Comparison of ENCODE assay signal across 1 cellular context in genomic region chr5:160399402-160400353, GRCh38.
TF ChIP-seq lines count a peak whose summit lies in the region.

Gene FAM200C (minus strand): TSS chr5:160400054. CDS start chr5:160395490, 4,564 bp downstream.

TF ChIP-seq in K562, 482 proteins besides CTCF, POLR2A, EP300 and RAD21 (continued from another document and continues in another):
- TF ChIP-seq, protein P1, sequence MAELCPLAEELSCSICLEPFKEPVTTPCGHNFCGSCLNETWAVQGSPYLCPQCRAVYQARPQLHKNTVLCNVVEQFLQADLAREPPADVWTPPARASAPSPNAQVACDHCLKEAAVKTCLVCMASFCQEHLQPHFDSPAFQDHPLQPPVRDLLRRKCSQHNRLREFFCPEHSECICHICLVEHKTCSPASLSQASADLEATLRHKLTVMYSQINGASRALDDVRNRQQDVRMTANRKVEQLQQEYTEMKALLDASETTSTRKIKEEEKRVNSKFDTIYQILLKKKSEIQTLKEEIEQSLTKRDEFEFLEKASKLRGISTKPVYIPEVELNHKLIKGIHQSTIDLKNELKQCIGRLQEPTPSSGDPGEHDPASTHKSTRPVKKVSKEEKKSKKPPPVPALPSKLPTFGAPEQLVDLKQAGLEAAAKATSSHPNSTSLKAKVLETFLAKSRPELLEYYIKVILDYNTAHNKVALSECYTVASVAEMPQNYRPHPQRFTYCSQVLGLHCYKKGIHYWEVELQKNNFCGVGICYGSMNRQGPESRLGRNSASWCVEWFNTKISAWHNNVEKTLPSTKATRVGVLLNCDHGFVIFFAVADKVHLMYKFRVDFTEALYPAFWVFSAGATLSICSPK (IDR thresholded peaks at IDR 0.05; ENCODE audit: borderline replicate concordance): no peak
- TF ChIP-seq CBFB (CRISPR knock-in tag; IDR thresholded peaks at IDR 0.05) (no peak), MED1 (CRISPR knock-in tag; IDR thresholded peaks at IDR 0.05; ENCODE audit: borderline replicate concordance) (no peak), POLR2G (IDR thresholded peaks at IDR 0.05; ENCODE audit: low read depth, low read length) (peak; percentile 94), TOE1 (IDR thresholded peaks at IDR 0.05; ENCODE audit: borderline replicate concordance) (no peak), TOE1 (CRISPR knock-in tag; IDR thresholded peaks at IDR 0.05; ENCODE audit: borderline replicate concordance, low read depth) (no peak), FOSL1 (tag; conservative IDR thresholded peaks at IDR 0.05) (no peak), ZNF507 (tag; conservative IDR thresholded peaks at IDR 0.05) (no peak), CXXC5 (CRISPR knock-in tag; IDR thresholded peaks at IDR 0.05) (peak; percentile 72), CAMTA2 (CRISPR knock-in tag; conservative IDR thresholded peaks at IDR 0.05) (no peak), MIER1 (IDR thresholded peaks at IDR 0.05; ENCODE audit: low read depth) (no peak), TRIM24 (IDR thresholded peaks at IDR 0.05) (no peak), CEBPB (tag; IDR thresholded peaks at IDR 0.05) (no peak), RBM14 (IDR thresholded peaks at IDR 0.05; ENCODE audit: borderline replicate concordance, insufficient read depth, low read depth, low read length) (no peak), CTBP1 (IDR thresholded peaks at IDR 0.05; ENCODE audit: borderline replicate concordance) (peak; percentile 62), TAF1 (IDR thresholded peaks at IDR 0.05; ENCODE audit: control insufficient read depth, extremely low read depth, insufficient read depth, low read length, severe bottlenecking) (peak; percentile 68), PHF20 (IDR thresholded peaks at IDR 0.05; ENCODE audit: partially characterized antibody) (peak; percentile 92), VEZF1 (CRISPR knock-in tag; IDR thresholded peaks at IDR 0.05) (peak; percentile 40), HMBOX1 (IDR thresholded peaks at IDR 0.05) (no peak), ZNF785 (CRISPR knock-in tag; IDR thresholded peaks at IDR 0.05) (no peak), HLTF (IDR thresholded peaks at IDR 0.05) (peak; percentile 53; the same call in 1 of the 2 replicates), ZC3H11A (IDR thresholded peaks at IDR 0.05; ENCODE audit: low read depth, low read length) (0 out of 2 replicates have a peak, but pooled peaks have one; percentile 10), U2AF1 (optimal IDR thresholded peaks at IDR 0.05; ENCODE audit: low read depth, low read length) (no peak), POU5F1 (IDR thresholded peaks at IDR 0.05; ENCODE audit: borderline replicate concordance, low read depth, low read length, partially characterized antibody) (no peak), ZBED1 (IDR thresholded peaks at IDR 0.05) (no peak), HCFC1 (IDR thresholded peaks at IDR 0.05; ENCODE audit: low read depth, low read length) (0 out of 2 replicates have a peak, but pooled peaks have one; percentile 23), CCNT2 (IDR thresholded peaks at IDR 0.05; ENCODE audit: borderline replicate concordance, extremely low read depth, insufficient read length, low read depth, low read length) (peak; percentile 47), ASH1L (IDR thresholded peaks at IDR 0.05; ENCODE audit: borderline replicate concordance, low read depth, partially characterized antibody) (no peak), ETV1 (tag; conservative IDR thresholded peaks at IDR 0.05; ENCODE audit: low read depth) (0 out of 2 replicates have a peak, but pooled peaks have one; percentile 7), ZBTB8A (IDR thresholded peaks at IDR 0.05; ENCODE audit: partially characterized antibody) (no peak), ZNF253 (CRISPR knock-in tag; conservative IDR thresholded peaks at IDR 0.05) (no peak), ATF7 (IDR thresholded peaks at IDR 0.05) (peak; percentile 30; the same call in 1 of the 2 replicates), MTA3 (IDR thresholded peaks at IDR 0.05; ENCODE audit: borderline replicate concordance) (0 out of 2 replicates have a peak, but pooled peaks have one; percentile 29), HMGN3 (IDR thresholded peaks at IDR 0.05; ENCODE audit: borderline replicate concordance, extremely low read depth, insufficient read length, low read depth, low read length) (peak; percentile 58), ZNF778 (CRISPR knock-in tag; IDR thresholded peaks at IDR 0.05) (no peak), BCL6 (CRISPR knock-in tag; IDR thresholded peaks at IDR 0.05) (no peak), MEF2D (tag; conservative IDR thresholded peaks at IDR 0.05; ENCODE audit: low read depth) (no peak), HNRNPH1 (optimal IDR thresholded peaks at IDR 0.05; ENCODE audit: low read depth, low read length) (no peak), YY1 (IDR thresholded peaks at IDR 0.05; ENCODE audit: borderline replicate concordance in 1 of 3, control insufficient read depth in 1 of 3, extremely low read depth in 1 of 3, insufficient read depth in 3 of 3, insufficient read length in 1 of 3, insufficient replicate concordance in 2 of 3, low read depth in 1 of 3, low read length in 2 of 3) (peak in 1 of 3 experiments; percentile 50), CBX1 (IDR thresholded peaks at IDR 0.05; ENCODE audit: low read depth) (no peak), RBBP5 (IDR thresholded peaks at IDR 0.05; ENCODE audit: borderline replicate concordance, insufficient read depth, low read length, poor library complexity, severe bottlenecking) (peak; percentile 73), MTA1 (IDR thresholded peaks at IDR 0.05; ENCODE audit: borderline replicate concordance) (peak; percentile 47; the same call in 1 of the 2 replicates), JUND (IDR thresholded peaks at IDR 0.05; ENCODE audit: borderline replicate concordance, low read depth, low read length) (no peak), JUND (tag; IDR thresholded peaks at IDR 0.05; ENCODE audit: borderline replicate concordance, low read depth, low read length) (0 out of 3 replicates have a peak, but pooled peaks have one; percentile 11), LCOR (CRISPR knock-in tag; IDR thresholded peaks at IDR 0.05) (peak; percentile 57), ZNF57 (CRISPR knock-in tag; IDR thresholded peaks at IDR 0.05) (no peak), TAL1 (IDR thresholded peaks at IDR 0.05) (peak; percentile 26; the same call in 1 of the 2 replicates), SIN3B (IDR thresholded peaks at IDR 0.05; ENCODE audit: low read depth) (peak; percentile 36; the same call in 1 of the 2 replicates), KLF1 (tag; IDR thresholded peaks at IDR 0.05) (no peak), TAF15 (IDR thresholded peaks at IDR 0.05; ENCODE audit: low read depth, low read length) (no peak), FOXK2 (conservative IDR thresholded peaks at IDR 0.05 in 1 of 2, IDR thresholded peaks at IDR 0.05 in 1 of 2; ENCODE audit: low read depth in 2 of 2) (peak in 1 of 2 experiments; percentile 18; a peak in 1 of 4 replicates), GATA2 (CRISPR knock-in tag; IDR thresholded peaks at IDR 0.05) (no peak), KDM1A (IDR thresholded peaks at IDR 0.05) (peak in 1 of 2 experiments; percentile 35; a peak in 1 of 4 replicates), HMG20A (CRISPR knock-in tag; conservative IDR thresholded peaks at IDR 0.05) (no peak), FOS (IDR thresholded peaks at IDR 0.05; ENCODE audit: extremely low read depth, insufficient read length) (no peak)
- TF ChIP-seq, protein P2, sequence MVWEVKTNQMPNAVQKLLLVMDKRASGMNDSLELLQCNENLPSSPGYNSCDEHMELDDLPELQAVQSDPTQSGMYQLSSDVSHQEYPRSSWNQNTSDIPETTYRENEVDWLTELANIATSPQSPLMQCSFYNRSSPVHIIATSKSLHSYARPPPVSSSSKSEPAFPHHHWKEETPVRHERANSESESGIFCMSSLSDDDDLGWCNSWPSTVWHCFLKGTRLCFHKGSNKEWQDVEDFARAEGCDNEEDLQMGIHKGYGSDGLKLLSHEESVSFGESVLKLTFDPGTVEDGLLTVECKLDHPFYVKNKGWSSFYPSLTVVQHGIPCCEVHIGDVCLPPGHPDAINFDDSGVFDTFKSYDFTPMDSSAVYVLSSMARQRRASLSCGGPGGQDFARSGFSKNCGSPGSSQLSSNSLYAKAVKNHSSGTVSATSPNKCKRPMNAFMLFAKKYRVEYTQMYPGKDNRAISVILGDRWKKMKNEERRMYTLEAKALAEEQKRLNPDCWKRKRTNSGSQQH (CRISPR knock-in tag; IDR thresholded peaks at IDR 0.05): no peak
- TF ChIP-seq, protein P3, sequence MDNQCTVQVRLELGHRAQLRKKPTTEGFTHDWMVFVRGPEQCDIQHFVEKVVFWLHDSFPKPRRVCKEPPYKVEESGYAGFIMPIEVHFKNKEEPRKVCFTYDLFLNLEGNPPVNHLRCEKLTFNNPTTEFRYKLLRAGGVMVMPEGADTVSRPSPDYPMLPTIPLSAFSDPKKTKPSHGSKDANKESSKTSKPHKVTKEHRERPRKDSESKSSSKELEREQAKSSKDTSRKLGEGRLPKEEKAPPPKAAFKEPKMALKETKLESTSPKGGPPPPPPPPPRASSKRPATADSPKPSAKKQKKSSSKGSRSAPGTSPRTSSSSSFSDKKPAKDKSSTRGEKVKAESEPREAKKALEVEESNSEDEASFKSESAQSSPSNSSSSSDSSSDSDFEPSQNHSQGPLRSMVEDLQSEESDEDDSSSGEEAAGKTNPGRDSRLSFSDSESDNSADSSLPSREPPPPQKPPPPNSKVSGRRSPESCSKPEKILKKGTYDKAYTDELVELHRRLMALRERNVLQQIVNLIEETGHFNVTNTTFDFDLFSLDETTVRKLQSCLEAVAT (IDR thresholded peaks at IDR 0.05): no peak; a peak in 1 of 4 replicates
- TF ChIP-seq, protein P4, sequence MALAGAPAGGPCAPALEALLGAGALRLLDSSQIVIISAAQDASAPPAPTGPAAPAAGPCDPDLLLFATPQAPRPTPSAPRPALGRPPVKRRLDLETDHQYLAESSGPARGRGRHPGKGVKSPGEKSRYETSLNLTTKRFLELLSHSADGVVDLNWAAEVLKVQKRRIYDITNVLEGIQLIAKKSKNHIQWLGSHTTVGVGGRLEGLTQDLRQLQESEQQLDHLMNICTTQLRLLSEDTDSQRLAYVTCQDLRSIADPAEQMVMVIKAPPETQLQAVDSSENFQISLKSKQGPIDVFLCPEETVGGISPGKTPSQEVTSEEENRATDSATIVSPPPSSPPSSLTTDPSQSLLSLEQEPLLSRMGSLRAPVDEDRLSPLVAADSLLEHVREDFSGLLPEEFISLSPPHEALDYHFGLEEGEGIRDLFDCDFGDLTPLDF (CRISPR knock-in tag; IDR thresholded peaks at IDR 0.05): peak; percentile 69; the same call in 1 of the 2 replicates
- TF ChIP-seq, protein P5, sequence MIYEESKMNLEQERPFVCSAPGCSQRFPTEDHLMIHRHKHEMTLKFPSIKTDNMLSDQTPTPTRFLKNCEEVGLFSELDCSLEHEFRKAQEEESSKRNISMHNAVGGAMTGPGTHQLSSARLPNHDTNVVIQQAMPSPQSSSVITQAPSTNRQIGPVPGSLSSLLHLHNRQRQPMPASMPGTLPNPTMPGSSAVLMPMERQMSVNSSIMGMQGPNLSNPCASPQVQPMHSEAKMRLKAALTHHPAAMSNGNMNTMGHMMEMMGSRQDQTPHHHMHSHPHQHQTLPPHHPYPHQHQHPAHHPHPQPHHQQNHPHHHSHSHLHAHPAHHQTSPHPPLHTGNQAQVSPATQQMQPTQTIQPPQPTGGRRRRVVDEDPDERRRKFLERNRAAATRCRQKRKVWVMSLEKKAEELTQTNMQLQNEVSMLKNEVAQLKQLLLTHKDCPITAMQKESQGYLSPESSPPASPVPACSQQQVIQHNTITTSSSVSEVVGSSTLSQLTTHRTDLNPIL (CRISPR knock-in tag; IDR thresholded peaks at IDR 0.05): no peak
- TF ChIP-seq, protein P6, sequence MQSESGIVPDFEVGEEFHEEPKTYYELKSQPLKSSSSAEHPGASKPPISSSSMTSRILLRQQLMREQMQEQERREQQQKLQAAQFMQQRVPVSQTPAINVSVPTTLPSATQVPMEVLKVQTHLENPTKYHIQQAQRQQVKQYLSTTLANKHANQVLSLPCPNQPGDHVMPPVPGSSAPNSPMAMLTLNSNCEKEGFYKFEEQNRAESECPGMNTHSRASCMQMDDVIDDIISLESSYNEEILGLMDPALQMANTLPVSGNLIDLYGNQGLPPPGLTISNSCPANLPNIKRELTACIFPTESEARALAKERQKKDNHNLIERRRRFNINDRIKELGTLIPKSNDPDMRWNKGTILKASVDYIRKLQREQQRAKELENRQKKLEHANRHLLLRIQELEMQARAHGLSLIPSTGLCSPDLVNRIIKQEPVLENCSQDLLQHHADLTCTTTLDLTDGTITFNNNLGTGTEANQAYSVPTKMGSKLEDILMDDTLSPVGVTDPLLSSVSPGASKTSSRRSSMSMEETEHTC (IDR thresholded peaks at IDR 0.05): no peak
- TF ChIP-seq, protein P7, sequence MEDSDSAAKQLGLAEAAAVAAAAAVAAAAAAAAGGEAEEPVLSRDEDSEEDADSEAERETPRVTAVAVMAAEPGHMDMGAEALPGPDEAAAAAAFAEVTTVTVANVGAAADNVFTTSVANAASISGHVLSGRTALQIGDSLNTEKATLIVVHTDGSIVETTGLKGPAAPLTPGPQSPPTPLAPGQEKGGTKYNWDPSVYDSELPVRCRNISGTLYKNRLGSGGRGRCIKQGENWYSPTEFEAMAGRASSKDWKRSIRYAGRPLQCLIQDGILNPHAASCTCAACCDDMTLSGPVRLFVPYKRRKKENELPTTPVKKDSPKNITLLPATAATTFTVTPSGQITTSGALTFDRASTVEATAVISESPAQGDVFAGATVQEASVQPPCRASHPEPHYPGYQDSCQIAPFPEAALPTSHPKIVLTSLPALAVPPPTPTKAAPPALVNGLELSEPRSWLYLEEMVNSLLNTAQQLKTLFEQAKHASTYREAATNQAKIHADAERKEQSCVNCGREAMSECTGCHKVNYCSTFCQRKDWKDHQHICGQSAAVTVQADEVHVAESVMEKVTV (CRISPR knock-in tag; IDR thresholded peaks at IDR 0.05): no peak
- TF ChIP-seq, protein P8, sequence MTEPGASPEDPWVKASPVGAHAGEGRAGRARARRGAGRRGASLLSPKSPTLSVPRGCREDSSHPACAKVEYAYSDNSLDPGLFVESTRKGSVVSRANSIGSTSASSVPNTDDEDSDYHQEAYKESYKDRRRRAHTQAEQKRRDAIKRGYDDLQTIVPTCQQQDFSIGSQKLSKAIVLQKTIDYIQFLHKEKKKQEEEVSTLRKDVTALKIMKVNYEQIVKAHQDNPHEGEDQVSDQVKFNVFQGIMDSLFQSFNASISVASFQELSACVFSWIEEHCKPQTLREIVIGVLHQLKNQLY (CRISPR knock-in tag; conservative IDR thresholded peaks at IDR 0.05): no peak
